ENCODE assay signal across 9 cellular contexts in genomic region chr15:100759698-100760356, GRCh38.
A peak's percentile ranks its signal among the peaks of the same experiment; 100 is the strongest.
DNase-seq lines count a peak whose midpoint lies in the region; ATAC-seq and TF ChIP-seq lines count a peak whose summit lies in the region.
"Had no signal": no experiment of that assay in that cellular context is flagged by ENCODE, and none has a peak within 500 bp of the region (broad histone marks: within the 10 kb centered on the region; RNA-seq: fewer than 3 reads in every experiment).

No MANE protein-coding gene starts in this region.

- no peaks in the 10 kb centered on the region for H3K36me3 Mint-ChIP-seq in activated T-cell treated with anti-CD3 and anti-CD28 coated beads, Interleukin-2, amount 50 U/mL, for 72 hours (ENCODE audit: insufficient read depth in 2 of 2)

- H3K4me3 ChIP-seq in adipocyte (ENCODE audit: low read length) (peak overlapping the region; percentile 62), upper lobe of right lung (no peak overlapping the region)

- TF ChIP-seq CTCF in upper lobe of right lung (IDR thresholded peaks at IDR 0.05) (no peak), GM10266 (IDR thresholded peaks at IDR 0.05; ENCODE audit: control insufficient read depth, insufficient read depth, low read depth, missing control alignments) (no peak)

- no peak overlapping the region for H3K4me3 Mint-ChIP-seq in activated T-cell treated with anti-CD3 and anti-CD28 coated beads, Interleukin-2, amount 50 U/mL, for 72 hours

- H3K4me1 Mint-ChIP-seq in activated T-cell treated with anti-CD3 and anti-CD28 coated beads, Interleukin-2, amount 50 U/mL, for 72 hours (ENCODE audit: low read depth) = peaks cover 14% of the 10 kb centered on the region

- ATAC-seq in activated T-cell treated with anti-CD3 and anti-CD28 coated beads, Interleukin-2, amount 50 U/mL, for 72 hours (replicated peaks in 1 of 2) = peak; percentile 78 to 91
- ATAC-seq in upper lobe of right lung = no peak

- no peak overlapping the region for H3K27ac Mint-ChIP-seq in activated T-cell treated with anti-CD3 and anti-CD28 coated beads, Interleukin-2, amount 50 U/mL, for 72 hours

- H3K27ac ChIP-seq in upper lobe of right lung = peak overlapping the region; percentile 24

- peaks cover 39% of the 10 kb centered on the region for H3K27me3 Mint-ChIP-seq in activated T-cell treated with anti-CD3 and anti-CD28 coated beads, Interleukin-2, amount 50 U/mL, for 72 hours (ENCODE audit: low read depth)

- H3K36me3 ChIP-seq in adipocyte (ENCODE audit: control insufficient read depth, insufficient read depth, low read length, severe bottlenecking) = no peaks in the 10 kb centered on the region
- no peaks in the 10 kb centered on the region for H3K36me3 ChIP-seq in upper lobe of right lung

- no peak for DNase-seq in activated T-cell treated with anti-CD3 and anti-CD28 coated beads, Interleukin-2, amount 50 U/mL, for 72 hours
- DNase-seq in activated T-cell treated with anti-CD3 and anti-CD28 coated beads for 4 hours (no peak), adipocyte (ENCODE audit: low read depth) (peak; percentile 64), kidney tubule cell (ENCODE audit: low spot score) (peak; percentile 69), upper lobe of right lung (no peak), GM10266 (ENCODE audit: extremely low spot score) (no peak), NCI-H2171 treated with DMSO at 0.1 percent for 48 hours (lab: John Stamatoyannopoulos, UW) (no peak), NCI-H69 (lab: John Stamatoyannopoulos, UW) (no peak)
- DNase-seq: AML-193 had no signal

- no peaks in the 10 kb centered on the region for H3K27me3 ChIP-seq in adipocyte (replicated peaks; ENCODE audit: control insufficient read depth, insufficient read depth, low read length)
- peaks cover 8% of the 10 kb centered on the region for H3K27me3 ChIP-seq in upper lobe of right lung

- H3K9me3 ChIP-seq in adipocyte (ENCODE audit: control insufficient read depth, low read length) (no peaks in the 10 kb centered on the region), upper lobe of right lung (no peaks in the 10 kb centered on the region)

- no peaks in the 10 kb centered on the region for H3K9me3 Mint-ChIP-seq in activated T-cell treated with anti-CD3 and anti-CD28 coated beads, Interleukin-2, amount 50 U/mL, for 72 hours

- H3K4me1 ChIP-seq in adipocyte (ENCODE audit: control insufficient read depth, insufficient read depth, low read length) = peaks cover 51% of the 10 kb centered on the region
- peaks cover 3% of the 10 kb centered on the region for H3K4me1 ChIP-seq in upper lobe of right lung

- H3K9ac ChIP-seq in adipocyte (ENCODE audit: low read length) = peak overlapping the region; percentile 71

- intact Hi-C loops in upper lobe of right lung (cut with DNase I) = no loop called here

Comparison
In these comparisons a context has a peak if more than half of its experiments do, and no peak if none do; other contexts are left out.
1. DNase-seq: peak in adipocyte (single experiment) and kidney tubule cell (single experiment); none in activated T-cell treated with anti-CD3 and anti-CD28 coated beads, Interleukin-2, amount 50 U/mL, for 72 hours (0 of 2), activated T-cell treated with anti-CD3 and anti-CD28 coated beads for 4 hours (single experiment), upper lobe of right lung (single experiment), GM10266 (single experiment), NCI-H2171 treated with DMSO at 0.1 percent for 48 hours (single experiment) and NCI-H69 (single experiment).